In genomic region chr9:128314697-128315096, GRCh38 we compare ENCODE assay signal across 1 cellular context.
TF ChIP-seq lines count a peak whose summit lies in the region.

No MANE protein-coding gene starts in this region.

TF ChIP-seq in K562, 482 proteins besides CTCF, POLR2A, EP300 and RAD21 (continues in another document):
- TF ChIP-seq CREB3 (tag; conservative IDR thresholded peaks at IDR 0.05; ENCODE audit: low read depth) (no peak), CBX5 (IDR thresholded peaks at IDR 0.05; ENCODE audit: borderline replicate concordance, low read depth) (no peak), RBFOX2 (IDR thresholded peaks at IDR 0.05; ENCODE audit: low read depth, low read length) (no peak), NR2C2 (CRISPR knock-in tag; IDR thresholded peaks at IDR 0.05) (0 out of 2 replicates have a peak, but pooled peaks have one; percentile 36), NR2C2 (tag; IDR thresholded peaks at IDR 0.05) (no peak), ZNF398 (CRISPR knock-in tag; IDR thresholded peaks at IDR 0.05) (no peak), MYNN (IDR thresholded peaks at IDR 0.05) (no peak), MYNN (CRISPR knock-in tag; IDR thresholded peaks at IDR 0.05) (no peak), SMARCA4 (IDR thresholded peaks at IDR 0.05) (no peak), MTA2 (IDR thresholded peaks at IDR 0.05; ENCODE audit: low read depth) (no peak), ETV6 (IDR thresholded peaks at IDR 0.05; ENCODE audit: borderline replicate concordance in 1 of 2, low read depth in 2 of 2, low read length in 1 of 2) (no peak), ETV6 (CRISPR knock-in tag; IDR thresholded peaks at IDR 0.05; ENCODE audit: borderline replicate concordance) (no peak), CREBBP (IDR thresholded peaks at IDR 0.05; ENCODE audit: low read depth, low read length) (no peak), RB1 (IDR thresholded peaks at IDR 0.05; ENCODE audit: low read depth) (no peak), ZNF175 (CRISPR knock-in tag; IDR thresholded peaks at IDR 0.05; ENCODE audit: low read depth) (no peak), RBM25 (IDR thresholded peaks at IDR 0.05; ENCODE audit: low read depth, low read length, severe bottlenecking) (peak; percentile 57), CTCFL (IDR thresholded peaks at IDR 0.05; ENCODE audit: borderline replicate concordance, insufficient read depth, low read depth, low read length, poor library complexity, severe bottlenecking) (no peak), FOXP4 (CRISPR knock-in tag; IDR thresholded peaks at IDR 0.05; ENCODE audit: borderline replicate concordance) (no peak), ZNF140 (CRISPR knock-in tag; IDR thresholded peaks at IDR 0.05) (no peak), SNAPC5 (CRISPR knock-in tag; IDR thresholded peaks at IDR 0.05) (no peak), ZC3H4 (CRISPR knock-in tag; IDR thresholded peaks at IDR 0.05; ENCODE audit: borderline replicate concordance) (no peak), ZNF41 (CRISPR knock-in tag; conservative IDR thresholded peaks at IDR 0.05) (no peak), MEF2A (IDR thresholded peaks at IDR 0.05; ENCODE audit: control insufficient read depth, low read depth, low read length) (no peak), TEAD1 (CRISPR knock-in tag; IDR thresholded peaks at IDR 0.05) (no peak), HSF4 (CRISPR knock-in tag; IDR thresholded peaks at IDR 0.05; ENCODE audit: borderline replicate concordance) (no peak), CHD4 (IDR thresholded peaks at IDR 0.05; ENCODE audit: insufficient read depth, insufficient replicate concordance, low read depth, low read length, poor library complexity, severe bottlenecking) (peak; percentile 85), ZNF253 (CRISPR knock-in tag; conservative IDR thresholded peaks at IDR 0.05) (no peak), PKNOX1 (IDR thresholded peaks at IDR 0.05) (no peak), CREM (IDR thresholded peaks at IDR 0.05; ENCODE audit: low read depth) (no peak), ZNF511 (CRISPR knock-in tag; IDR thresholded peaks at IDR 0.05) (no peak), HIVEP1 (CRISPR knock-in tag; IDR thresholded peaks at IDR 0.05) (no peak), L3MBTL2 (IDR thresholded peaks at IDR 0.05) (no peak)
- TF ChIP-seq, protein P1, sequence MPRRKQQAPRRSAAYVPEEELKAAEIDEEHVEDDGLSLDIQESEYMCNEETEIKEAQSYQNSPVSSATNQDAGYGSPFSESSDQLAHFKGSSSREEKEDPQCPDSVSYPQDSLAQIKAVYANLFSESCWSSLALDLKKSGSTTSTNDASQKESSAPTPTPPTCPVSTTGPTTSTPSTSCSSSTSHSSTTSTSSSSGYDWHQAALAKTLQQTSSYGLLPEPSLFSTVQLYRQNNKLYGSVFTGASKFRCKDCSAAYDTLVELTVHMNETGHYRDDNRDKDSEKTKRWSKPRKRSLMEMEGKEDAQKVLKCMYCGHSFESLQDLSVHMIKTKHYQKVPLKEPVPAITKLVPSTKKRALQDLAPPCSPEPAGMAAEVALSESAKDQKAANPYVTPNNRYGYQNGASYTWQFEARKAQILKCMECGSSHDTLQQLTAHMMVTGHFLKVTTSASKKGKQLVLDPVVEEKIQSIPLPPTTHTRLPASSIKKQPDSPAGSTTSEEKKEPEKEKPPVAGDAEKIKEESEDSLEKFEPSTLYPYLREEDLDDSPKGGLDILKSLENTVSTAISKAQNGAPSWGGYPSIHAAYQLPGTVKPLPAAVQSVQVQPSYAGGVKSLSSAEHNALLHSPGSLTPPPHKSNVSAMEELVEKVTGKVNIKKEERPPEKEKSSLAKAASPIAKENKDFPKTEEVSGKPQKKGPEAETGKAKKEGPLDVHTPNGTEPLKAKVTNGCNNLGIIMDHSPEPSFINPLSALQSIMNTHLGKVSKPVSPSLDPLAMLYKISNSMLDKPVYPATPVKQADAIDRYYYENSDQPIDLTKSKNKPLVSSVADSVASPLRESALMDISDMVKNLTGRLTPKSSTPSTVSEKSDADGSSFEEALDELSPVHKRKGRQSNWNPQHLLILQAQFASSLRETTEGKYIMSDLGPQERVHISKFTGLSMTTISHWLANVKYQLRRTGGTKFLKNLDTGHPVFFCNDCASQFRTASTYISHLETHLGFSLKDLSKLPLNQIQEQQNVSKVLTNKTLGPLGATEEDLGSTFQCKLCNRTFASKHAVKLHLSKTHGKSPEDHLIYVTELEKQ (CRISPR knock-in tag; IDR thresholded peaks at IDR 0.05): no peak
- TF ChIP-seq, protein P2, sequence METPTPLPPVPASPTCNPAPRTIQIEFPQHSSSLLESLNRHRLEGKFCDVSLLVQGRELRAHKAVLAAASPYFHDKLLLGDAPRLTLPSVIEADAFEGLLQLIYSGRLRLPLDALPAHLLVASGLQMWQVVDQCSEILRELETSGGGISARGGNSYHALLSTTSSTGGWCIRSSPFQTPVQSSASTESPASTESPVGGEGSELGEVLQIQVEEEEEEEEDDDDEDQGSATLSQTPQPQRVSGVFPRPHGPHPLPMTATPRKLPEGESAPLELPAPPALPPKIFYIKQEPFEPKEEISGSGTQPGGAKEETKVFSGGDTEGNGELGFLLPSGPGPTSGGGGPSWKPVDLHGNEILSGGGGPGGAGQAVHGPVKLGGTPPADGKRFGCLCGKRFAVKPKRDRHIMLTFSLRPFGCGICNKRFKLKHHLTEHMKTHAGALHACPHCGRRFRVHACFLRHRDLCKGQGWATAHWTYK (CRISPR knock-in tag; IDR thresholded peaks at IDR 0.05): no peak
- TF ChIP-seq, protein P3, sequence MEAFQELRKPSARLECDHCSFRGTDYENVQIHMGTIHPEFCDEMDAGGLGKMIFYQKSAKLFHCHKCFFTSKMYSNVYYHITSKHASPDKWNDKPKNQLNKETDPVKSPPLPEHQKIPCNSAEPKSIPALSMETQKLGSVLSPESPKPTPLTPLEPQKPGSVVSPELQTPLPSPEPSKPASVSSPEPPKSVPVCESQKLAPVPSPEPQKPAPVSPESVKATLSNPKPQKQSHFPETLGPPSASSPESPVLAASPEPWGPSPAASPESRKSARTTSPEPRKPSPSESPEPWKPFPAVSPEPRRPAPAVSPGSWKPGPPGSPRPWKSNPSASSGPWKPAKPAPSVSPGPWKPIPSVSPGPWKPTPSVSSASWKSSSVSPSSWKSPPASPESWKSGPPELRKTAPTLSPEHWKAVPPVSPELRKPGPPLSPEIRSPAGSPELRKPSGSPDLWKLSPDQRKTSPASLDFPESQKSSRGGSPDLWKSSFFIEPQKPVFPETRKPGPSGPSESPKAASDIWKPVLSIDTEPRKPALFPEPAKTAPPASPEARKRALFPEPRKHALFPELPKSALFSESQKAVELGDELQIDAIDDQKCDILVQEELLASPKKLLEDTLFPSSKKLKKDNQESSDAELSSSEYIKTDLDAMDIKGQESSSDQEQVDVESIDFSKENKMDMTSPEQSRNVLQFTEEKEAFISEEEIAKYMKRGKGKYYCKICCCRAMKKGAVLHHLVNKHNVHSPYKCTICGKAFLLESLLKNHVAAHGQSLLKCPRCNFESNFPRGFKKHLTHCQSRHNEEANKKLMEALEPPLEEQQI (IDR thresholded peaks at IDR 0.05): no peak
- TF ChIP-seq, protein P4, sequence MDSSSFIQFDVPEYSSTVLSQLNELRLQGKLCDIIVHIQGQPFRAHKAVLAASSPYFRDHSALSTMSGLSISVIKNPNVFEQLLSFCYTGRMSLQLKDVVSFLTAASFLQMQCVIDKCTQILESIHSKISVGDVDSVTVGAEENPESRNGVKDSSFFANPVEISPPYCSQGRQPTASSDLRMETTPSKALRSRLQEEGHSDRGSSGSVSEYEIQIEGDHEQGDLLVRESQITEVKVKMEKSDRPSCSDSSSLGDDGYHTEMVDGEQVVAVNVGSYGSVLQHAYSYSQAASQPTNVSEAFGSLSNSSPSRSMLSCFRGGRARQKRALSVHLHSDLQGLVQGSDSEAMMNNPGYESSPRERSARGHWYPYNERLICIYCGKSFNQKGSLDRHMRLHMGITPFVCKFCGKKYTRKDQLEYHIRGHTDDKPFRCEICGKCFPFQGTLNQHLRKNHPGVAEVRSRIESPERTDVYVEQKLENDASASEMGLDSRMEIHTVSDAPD (CRISPR knock-in tag; IDR thresholded peaks at IDR 0.05): no peak
